8 cellular contexts compared by ENCODE assay signal in the genomic region with DNA sequence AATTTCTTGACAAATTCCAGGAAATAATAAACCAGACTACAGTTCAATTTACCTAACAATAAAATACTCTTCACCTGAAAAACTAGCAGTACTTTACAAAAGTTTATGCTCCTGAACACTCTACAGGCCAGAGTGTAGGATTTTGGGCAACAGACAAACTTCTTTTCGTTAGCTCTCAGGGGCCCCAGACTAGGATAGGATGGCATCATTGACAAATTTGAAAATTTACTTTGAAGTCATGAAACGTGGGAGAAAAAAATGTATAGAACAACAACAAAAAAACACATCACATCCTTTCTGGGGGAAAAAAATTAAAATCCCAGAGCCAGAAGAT. TPM values are rescaled to one million over a fixed set of nuclear protein-coding genes. Genes with fewer than 3 reads are reported as not detected.
A peak's percentile ranks its signal among the peaks of the same experiment; 100 is the strongest.
DNase-seq lines count a peak whose midpoint lies in the region; ATAC-seq, FAIRE-seq and TF ChIP-seq lines count a peak whose summit lies in the region.

No MANE protein-coding gene starts in this region.

- peak overlapping the region; percentile 98 for H3K27ac Mint-ChIP-seq in activated CD8-positive, alpha-beta T cell treated with anti-CD3 and anti-CD28 coated beads for 36 hours

- no peak for ATAC-seq in HCT116
- ATAC-seq in activated CD8-positive, alpha-beta T cell treated with anti-CD3 and anti-CD28 coated beads for 36 hours, result no peak
- no peak for ATAC-seq in HG03439 (IDR thresholded peaks at IDR 0.05; ENCODE audit: unreplicated experiment)
- no peak for ATAC-seq in HG03135 (IDR thresholded peaks at IDR 0.05; ENCODE audit: unreplicated experiment)

- H4K20me1 ChIP-seq in HCT116 (ENCODE audit: insufficient read depth) (peaks cover 32% of the 10 kb centered on the region; the same call in 1 of the 2 replicates), hepatocyte (ENCODE audit: insufficient read depth, poor library complexity, severe bottlenecking) (peaks cover 52% of the 10 kb centered on the region)

- no peak for TF ChIP-seq RAD21 in HCT116 (IDR thresholded peaks at IDR 0.05; ENCODE audit: low read depth)

- H3K4me3 Mint-ChIP-seq in activated CD8-positive, alpha-beta T cell treated with anti-CD3 and anti-CD28 coated beads for 36 hours, result peak overlapping the region; percentile 89

- H3K27ac ChIP-seq in HCT116 (ENCODE audit: low read depth, low read length) (peak overlapping the region; percentile 95), hepatocyte (peak overlapping the region; percentile 99), small intestine (ENCODE audit: low read depth in 1 of 2, low read length in 1 of 2) (peak overlapping the region; percentile 98)

- TF ChIP-seq POLR2A in HCT116 (IDR thresholded peaks at IDR 0.05; ENCODE audit: borderline replicate concordance, extremely low read depth, insufficient read depth, insufficient read length), result no peak

- H3K79me2 ChIP-seq in HCT116 (ENCODE audit: insufficient read depth, low read length) (peaks cover 59% of the 10 kb centered on the region), hepatocyte (peaks cover 59% of the 10 kb centered on the region)

- no peaks in the 10 kb centered on the region for H3K9me3 ChIP-seq in HCT116 (ENCODE audit: control insufficient read depth in 1 of 2, insufficient read depth in 1 of 2, low read depth in 1 of 2, low read length in 2 of 2)
- no peaks in the 10 kb centered on the region for H3K9me3 ChIP-seq in hepatocyte (ENCODE audit: low read depth)
- no peaks in the 10 kb centered on the region for H3K9me3 ChIP-seq in small intestine (ENCODE audit: control insufficient read depth, low read depth)

- no peak overlapping the region for H2AFZ ChIP-seq in HCT116 (ENCODE audit: low read depth, low read length, poor library complexity, severe bottlenecking)
- H2AFZ ChIP-seq in hepatocyte, result no peak overlapping the region

- H3K9ac ChIP-seq in HCT116 (ENCODE audit: low read length), result peak overlapping the region; percentile 88

- H3K4me2 ChIP-seq in HCT116 (ENCODE audit: low read length), result peak overlapping the region; percentile 93
- peak overlapping the region; percentile 79 for H3K4me2 ChIP-seq in hepatocyte

- RAD21 ChIA-PET in HCT116 (lab: Charles Lee; ENCODE audit: low non-redundant PET in 1 of 2, low total read pairs in 2 of 2, uncharacterized antibody in 2 of 2, unreplicated experiment in 2 of 2), result no interaction called here

- intact Hi-C loops in HCT116 (cut with micrococcal nuclease), result no loop called here
- intact Hi-C loops in activated CD8-positive, alpha-beta T cell treated with anti-CD3 and anti-CD28 coated beads for 36 hours (cut with micrococcal nuclease), result no loop called here

- no peaks in the 10 kb centered on the region for H3K36me3 ChIP-seq in HCT116 (ENCODE audit: control insufficient read depth in 1 of 2, insufficient read depth in 2 of 2, low read length in 2 of 2)
- no peaks in the 10 kb centered on the region for H3K36me3 ChIP-seq in hepatocyte (replicated peaks; ENCODE audit: insufficient read depth, low read depth)
- H3K36me3 ChIP-seq in small intestine (ENCODE audit: control insufficient read depth in 2 of 2, insufficient read depth in 2 of 2, low read length in 2 of 2), result peaks cover 0 to 2% of the 10 kb centered on the region in 2 donors

- DNase-seq in HCT116 (ENCODE audit: low read depth, low spot score) (no peak), hepatocyte (ENCODE audit: low spot score) (no peak), small intestine (no peak), NCI-H1048 (lab: John Stamatoyannopoulos, UW) (no peak), EL (no peak)
- no peak for DNase-seq in activated CD8-positive, alpha-beta T cell treated with anti-CD3 and anti-CD28 coated beads for 36 hours

- no peak for TF ChIP-seq CTCF in HCT116 (IDR thresholded peaks at IDR 0.05 in 2 of 3, conservative IDR thresholded peaks at IDR 0.05 in 1 of 3; ENCODE audit: borderline replicate concordance in 1 of 3, insufficient read depth in 1 of 3, low read depth in 2 of 3, low read length in 2 of 3)
- no peak for TF ChIP-seq CTCF in activated CD8-positive, alpha-beta T cell treated with anti-CD3 and anti-CD28 coated beads for 36 hours (IDR thresholded peaks at IDR 0.05)
- TF ChIP-seq CTCF in hepatocyte (IDR thresholded peaks at IDR 0.05; ENCODE audit: poor library complexity), result no peak

- TSS peak; percentile 50 for BruUV-seq in HCT116 (replicated peaks; lab: Mats Ljungman, UMichigan)

- H3K27me3 ChIP-seq in HCT116 (ENCODE audit: insufficient read depth, low read length) (no peaks in the 10 kb centered on the region), hepatocyte (no peaks in the 10 kb centered on the region), small intestine (ENCODE audit: control insufficient read depth in 2 of 2, insufficient read depth in 2 of 2, low read length in 2 of 2) (no peaks in the 10 kb centered on the region)

- no peaks in the 10 kb centered on the region for H3K9me2 ChIP-seq in HCT116 (ENCODE audit: insufficient read depth)
- no peaks in the 10 kb centered on the region for H3K9me2 ChIP-seq in hepatocyte (replicated peaks; ENCODE audit: insufficient read depth)

- no peaks in the 10 kb centered on the region for H3K9me3 Mint-ChIP-seq in activated CD8-positive, alpha-beta T cell treated with anti-CD3 and anti-CD28 coated beads for 36 hours

- 0% methylated on average over 2 of the region's 2 CpGs for WGBS in hepatocyte (ENCODE audit: low lambda C conversion rate, missing lambda C conversion rate)
- 0 to 1% (median 1%) methylated on average over 2 of the region's 2 CpGs for WGBS in small intestine, 3 donors

- peaks cover 41% of the 10 kb centered on the region for H3K36me3 Mint-ChIP-seq in activated CD8-positive, alpha-beta T cell treated with anti-CD3 and anti-CD28 coated beads for 36 hours (ENCODE audit: low read depth)

- CTCF ChIA-PET in HCT116 (lab: Charles Lee), result no interaction called here
- CTCF ChIA-PET in activated CD8-positive, alpha-beta T cell treated with anti-CD3 and anti-CD28 coated beads for 36 hours (lab: Charles Lee), result interaction anchor here (1.0 to 4.7 kb wide), 2 partner anchors 18 to 27 kb away, joined by 4 to 116 read pairs; no protein-coding TSS in a partner anchor

- peak overlapping the region; percentile 92 to 97 for H3K4me3 ChIP-seq in HCT116 (replicated peaks in 1 of 2; ENCODE audit: low read depth in 1 of 2, low read length in 2 of 2)
- peak overlapping the region; percentile 67 for H3K4me3 ChIP-seq in hepatocyte
- peak overlapping the region; percentile 84 to 94 for H3K4me3 ChIP-seq in small intestine (ENCODE audit: low read depth in 1 of 2, low read length in 2 of 2)

- no peaks in the 10 kb centered on the region for H3K27me3 Mint-ChIP-seq in activated CD8-positive, alpha-beta T cell treated with anti-CD3 and anti-CD28 coated beads for 36 hours

- peaks cover 57% of the 10 kb centered on the region for H3K4me1 Mint-ChIP-seq in activated CD8-positive, alpha-beta T cell treated with anti-CD3 and anti-CD28 coated beads for 36 hours (ENCODE audit: low read depth)

- peaks cover 64 to 83% of the 10 kb centered on the region in 2 experiments for H3K4me1 ChIP-seq in HCT116 (ENCODE audit: control insufficient read depth in 1 of 2, insufficient read depth in 2 of 2, low read length in 2 of 2)
- H3K4me1 ChIP-seq in hepatocyte (ENCODE audit: insufficient read depth), result peaks cover 56% of the 10 kb centered on the region
- peaks cover 5 to 19% of the 10 kb centered on the region in 2 donors for H3K4me1 ChIP-seq in small intestine (ENCODE audit: control insufficient read depth in 2 of 2, insufficient read depth in 1 of 2, low read depth in 1 of 2, low read length in 1 of 2)

- no peak for FAIRE-seq in small intestine (lab: Jason Lieb, UNC)

- POLR2A ChIA-PET in HCT116 (lab: Charles Lee), result no interaction called here
- POLR2A ChIA-PET in activated CD8-positive, alpha-beta T cell treated with anti-CD3 and anti-CD28 coated beads for 36 hours (lab: Charles Lee), result interaction anchor here (2.7 to 4.5 kb wide), 3 partner anchors 10 to 27 kb away, joined by 10 to 61 read pairs (median 23); no protein-coding TSS in a partner anchor

TF ChIP-seq in HCT116, 20 proteins besides CTCF, POLR2A, EP300 and RAD21 (continues in another document):
- TF ChIP-seq SIN3A (IDR thresholded peaks at IDR 0.05; ENCODE audit: low read depth) (no peak), REST (IDR thresholded peaks at IDR 0.05; ENCODE audit: low read depth) (no peak), SP1 (IDR thresholded peaks at IDR 0.05; ENCODE audit: low read depth) (no peak), FOSL1 (IDR thresholded peaks at IDR 0.05; ENCODE audit: low read depth) (no peak), CBX3 (IDR thresholded peaks at IDR 0.05; ENCODE audit: low read depth) (no peak), ELF1 (IDR thresholded peaks at IDR 0.05; ENCODE audit: borderline replicate concordance, low read depth) (no peak), POLR2AphosphoS5 (IDR thresholded peaks at IDR 0.05; ENCODE audit: low read depth, low read length) (no peak), EGR1 (IDR thresholded peaks at IDR 0.05; ENCODE audit: low read depth) (no peak), CEBPB (IDR thresholded peaks at IDR 0.05; ENCODE audit: low read depth) (no peak)

RNA-seq across cellular contexts. Expression of gene PTP4A2, which starts 1.2 kb away (rescaled TPM):
- total RNA-seq in HCT116 (2021; ENCODE audit: unreplicated experiment), result 267 TPM
- polyA plus RNA-seq in HCT116 (2012), result 219 and 237 TPM in 2 replicates
- total RNA-seq in activated CD8-positive, alpha-beta T cell treated with anti-CD3 and anti-CD28 coated beads for 36 hours, result 100 to 1,000 TPM; 273 to 296 TPM
- 354 and 381 TPM in 2 replicates for total RNA-seq in hepatocyte
- polyA plus RNA-seq in hepatocyte, result 300 and 374 TPM in 2 replicates
- 100 to 1,000 TPM; 115 to 129 (median 120) TPM for polyA plus RNA-seq in small intestine
